Comparison of ENCODE assay signal across 20 cellular contexts in the genomic region with DNA sequence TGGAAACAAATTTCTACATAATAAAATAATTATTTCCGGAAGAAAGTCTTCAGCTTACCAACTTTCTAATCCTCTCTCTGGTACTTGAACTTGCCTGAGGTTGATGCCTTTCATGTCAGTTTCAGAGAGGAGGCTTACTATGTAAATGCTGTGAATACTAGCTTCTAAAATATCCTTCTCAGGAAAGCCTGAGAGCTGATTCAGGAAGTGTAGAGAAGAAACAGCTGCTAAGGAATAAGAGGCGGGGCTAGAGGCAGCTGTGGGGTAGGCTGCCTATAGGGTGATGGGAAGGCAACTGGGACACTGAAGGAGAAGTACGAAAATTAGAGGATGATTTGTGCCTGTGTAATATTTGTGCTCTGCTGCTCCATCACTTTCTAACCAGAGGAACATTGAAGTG.
DNase-seq lines count a peak whose midpoint lies in the region; ATAC-seq and TF ChIP-seq lines count a peak whose summit lies in the region.
"Had no signal": no experiment of that assay in that cellular context is flagged by ENCODE, and none has a peak within 500 bp of the region (broad histone marks: within the 10 kb centered on the region; RNA-seq: fewer than 3 reads in every experiment).

No MANE protein-coding gene starts in this region.

- intact Hi-C loops in A673 (cut with micrococcal nuclease; ENCODE audit: unreplicated experiment) (no loop called here), left colon (cut with DNase I, micrococcal nuclease) (no loop called here)

- peak; percentile 83 for DNase-seq in A673 (ENCODE audit: low spot score)
- DNase-seq in HCEC 1CT: peak; percentile 62
- DNase-seq in brain microvascular endothelial cell: peak; percentile 22
- DNase-seq in left colon: no peak
- DNase-seq in amygdala (lab: John Stamatoyannopoulos, UW): no peak
- DNase-seq in epidermal melanocyte (ENCODE audit: insufficient read length, low spot score): no peak
- DNase-seq in HAP-1 (ENCODE audit: low spot score in 2 of 2): no peak
- DNase-seq: activated CD4-positive, alpha-beta T cell treated with anti-CD3 and anti-CD28 coated beads, Interleukin-2, amount 50 U/mL, for 4 hours; activated naive CD8-positive, alpha-beta T cell treated with anti-CD3 and anti-CD28 coated beads, Interleukin-2, amount 10 ng/mL, durations not matched to agents 7 days and 5 days; activated T-cell treated with anti-CD3 and anti-CD28 coated beads, Interleukin-2, amount 50 U/mL, for 48 hours; AML-193; H7; immature natural killer cell; MM.1S; NCI-H187 treated with DMSO at 0.1 percent for 48 hours; NCI-H524; stimulated activated CD4-positive, alpha-beta T cell treated with anti-CD3 and anti-CD28 coated beads, Interleukin-4, amount 100 ng/mL, for 1 hour; testis had no signal

- no TSS peak for BruUV-seq in A673 (replicated peaks; lab: Mats Ljungman, UMichigan)

- H3K27ac ChIP-seq in A673 (ENCODE audit: low read depth, low read length, poor library complexity, severe bottlenecking) (no peak overlapping the region), brain microvascular endothelial cell (no peak overlapping the region)
- H3K27ac ChIP-seq: neutrophil had no signal

- TF ChIP-seq CTCF in A673 (conservative IDR thresholded peaks at IDR 0.05; ENCODE audit: low read depth, low read length) (no peak), brain microvascular endothelial cell (IDR thresholded peaks at IDR 0.05; ENCODE audit: low read depth, low read length, missing control alignments) (no peak)

- H3K9me3 ChIP-seq in A673 (ENCODE audit: low read depth, low read length, poor library complexity, severe bottlenecking) (no peaks in the 10 kb centered on the region), HAP-1 (no peaks in the 10 kb centered on the region)
- H3K9me3 ChIP-seq: neutrophil, testis had no signal

- H3K4me1 ChIP-seq in A673 (ENCODE audit: insufficient read depth, low read length, poor library complexity, severe bottlenecking) (peaks cover 16% of the 10 kb centered on the region), HAP-1 (no peaks in the 10 kb centered on the region)
- H3K4me1 ChIP-seq: testis had no signal

- ATAC-seq in left colon (peak; percentile 48), HG02840 (IDR thresholded peaks at IDR 0.05; ENCODE audit: low FRiP score, unreplicated experiment) (no peak)

- H3K27me3 ChIP-seq in A673 (replicated peaks; ENCODE audit: insufficient read depth, low read depth, low read length, poor library complexity) (no peaks in the 10 kb centered on the region), brain microvascular endothelial cell (replicated peaks) (no peaks in the 10 kb centered on the region), HAP-1 (ENCODE audit: low read depth) (no peaks in the 10 kb centered on the region)
- H3K27me3 ChIP-seq: neutrophil, testis had no signal

- peaks cover 13% of the 10 kb centered on the region for H3K36me3 ChIP-seq in A673 (ENCODE audit: insufficient read depth, low read length, poor library complexity, severe bottlenecking)
- peaks cover 12% of the 10 kb centered on the region for H3K36me3 ChIP-seq in brain microvascular endothelial cell (replicated peaks)
- H3K36me3 ChIP-seq in HAP-1 (replicated peaks): peaks cover 14% of the 10 kb centered on the region

- H3K4me3 ChIP-seq in A673 (ENCODE audit: low read depth, low read length, poor library complexity, severe bottlenecking): no peak overlapping the region
- H3K4me3 ChIP-seq in brain microvascular endothelial cell (ENCODE audit: low read depth, low read length): no peak overlapping the region
- H3K4me3 ChIP-seq in HAP-1: no peak overlapping the region
- H3K4me3 ChIP-seq: testis had no signal

- CTCF ChIA-PET in A673 (lab: Charles Lee): no interaction called here

- in situ Hi-C loops in brain microvascular endothelial cell (cut with HindIII; ENCODE audit: low pct_ligation_motif_present, low sequenced_read_pairs) (no loop called here), HAP-1 (cut with MboI; ENCODE audit: low sequenced_read_pairs) (no loop called here)

- POLR2A ChIA-PET in A673 (lab: Charles Lee; ENCODE audit: low non-redundant PET): no interaction called here

Comparison
In these comparisons a context has a peak if more than half of its experiments do, and no peak if none do; other contexts are left out.
1. DNase-seq: peak in A673 (single experiment), HCEC 1CT (single experiment) and brain microvascular endothelial cell (single experiment); none in left colon (0 of 2), amygdala (0 of 56), epidermal melanocyte (single experiment) and HAP-1 (0 of 2).